17 cellular contexts compared by ENCODE assay signal in genomic region chr15:32700501-32701150, GRCh38. TPM values are rescaled to one million over a fixed set of nuclear protein-coding genes. Genes with fewer than 3 reads are reported as not detected.
A peak's percentile ranks its signal among the peaks of the same experiment; 100 is the strongest.
DNase-seq lines count a peak whose midpoint lies in the region; TF ChIP-seq lines count a peak whose summit lies in the region.
"Had no signal": no experiment of that assay in that cellular context is flagged by ENCODE, and none has a peak within 500 bp of the region (broad histone marks: within the 10 kb centered on the region; RNA-seq: fewer than 3 reads in every experiment).

No MANE protein-coding gene starts in this region.

- WGBS in hepatocyte (ENCODE audit: low lambda C conversion rate, missing lambda C conversion rate): 66% methylated on average over 14 of the region's 14 CpGs
- 60% methylated on average over 14 of the region's 14 CpGs for WGBS in prostate gland

- H3K4me3 Mint-ChIP-seq in osteocyte (ENCODE audit: unreplicated experiment): no peak overlapping the region
- H3K4me3 Mint-ChIP-seq: H9 had no signal

- intact Hi-C loops in prostate gland (cut with DNase I): no loop called here

- H3K27ac Mint-ChIP-seq in osteocyte (ENCODE audit: unreplicated experiment): no peak overlapping the region
- H3K27ac Mint-ChIP-seq: H9 had no signal

- H3K27me3 ChIP-seq in hepatocyte: peaks cover 2% of the 10 kb centered on the region
- H3K27me3 ChIP-seq in prostate gland (replicated peaks; ENCODE audit: insufficient read depth): no peaks in the 10 kb centered on the region
- H3K27me3 ChIP-seq: BLaER1 treated with 17β-estradiol and CSF1 and Interleukin-3, amounts not matched to agents 10 nM and 100 nM; SJCRH30 had no signal

- peaks cover 13% of the 10 kb centered on the region for H3K4me1 Mint-ChIP-seq in osteocyte (ENCODE audit: unreplicated experiment)

- no peaks in the 10 kb centered on the region for H4K20me1 ChIP-seq in hepatocyte (ENCODE audit: insufficient read depth, poor library complexity, severe bottlenecking)
- H4K20me1 ChIP-seq: BLaER1 treated with 17β-estradiol and CSF1 and Interleukin-3, amounts not matched to agents 10 nM and 100 nM had no signal

- H3K36me3 ChIP-seq in hepatocyte (replicated peaks; ENCODE audit: insufficient read depth, low read depth): no peaks in the 10 kb centered on the region
- no peaks in the 10 kb centered on the region for H3K36me3 ChIP-seq in prostate gland
- H3K36me3 ChIP-seq: BLaER1 treated with 17β-estradiol and CSF1 and Interleukin-3, amounts not matched to agents 10 nM and 100 nM; SJCRH30 had no signal

- H3K36me3 Mint-ChIP-seq in osteocyte (ENCODE audit: unreplicated experiment): no peaks in the 10 kb centered on the region

- H3K9me2 ChIP-seq in hepatocyte (replicated peaks; ENCODE audit: insufficient read depth): no peaks in the 10 kb centered on the region

- no peak for TF ChIP-seq POLR2A in prostate gland (IDR thresholded peaks at IDR 0.05)

- H2AFZ ChIP-seq in hepatocyte: no peak overlapping the region

- no peaks in the 10 kb centered on the region for H3K9me3 Mint-ChIP-seq in osteocyte (ENCODE audit: unreplicated experiment)
- H3K9me3 Mint-ChIP-seq: H9 had no signal

- H3K4me1 ChIP-seq in hepatocyte (ENCODE audit: insufficient read depth) (peaks cover 9% of the 10 kb centered on the region), prostate gland (replicated peaks) (no peaks in the 10 kb centered on the region)
- H3K4me1 ChIP-seq: SJCRH30 had no signal

- TF ChIP-seq CTCF in LNCaP clone FGC (IDR thresholded peaks at IDR 0.05; ENCODE audit: control insufficient read depth, extremely low read depth, insufficient read depth) (no peak), hepatocyte (IDR thresholded peaks at IDR 0.05; ENCODE audit: poor library complexity) (no peak), prostate gland (IDR thresholded peaks at IDR 0.05) (no peak), osteocyte (IDR thresholded peaks at IDR 0.05) (no peak)

- H3K4me2 ChIP-seq in hepatocyte: peak overlapping the region; percentile 4

- no peaks in the 10 kb centered on the region for H3K27me3 Mint-ChIP-seq in osteocyte (ENCODE audit: unreplicated experiment)

- no peaks in the 10 kb centered on the region for H3K79me2 ChIP-seq in hepatocyte

- DNase-seq in Daoy (ENCODE audit: low read depth) (peak; percentile 12), LNCaP clone FGC (ENCODE audit: low read depth) (peak; percentile 58), hepatocyte (ENCODE audit: low spot score) (peak; percentile 48), prostate gland (ENCODE audit: low spot score) (peak; percentile 35), osteocyte (ENCODE audit: extremely low spot score, unreplicated experiment) (no peak), OCI-M2 (lab: John Stamatoyannopoulos, UW; ENCODE audit: unreplicated experiment) (no peak), UCSD-AML1 (lab: John Stamatoyannopoulos, UW; ENCODE audit: unreplicated experiment) (no peak)
- no peak for DNase-seq in activated effector memory CD4-positive, alpha-beta T cell treated with anti-CD3 and anti-CD28 coated beads, Interleukin-2, amount 50 U/mL, for 16 hours
- DNase-seq: H9, MM.1S, NCI-H1105, NCI-H187 treated with DMSO at 0.1 percent for 48 hours, NCI-H2171, NCI-H510A, SJCRH30 had no signal

- no peak overlapping the region for H3K4me3 ChIP-seq in LNCaP clone FGC (ENCODE audit: low read depth, low read length)
- no peak overlapping the region for H3K4me3 ChIP-seq in hepatocyte
- H3K4me3 ChIP-seq in prostate gland: no peak overlapping the region
- H3K4me3 ChIP-seq: BLaER1 treated with 17β-estradiol and CSF1 and Interleukin-3, amounts not matched to agents 10 nM and 100 nM; K562; SJCRH30 had no signal

- H3K27ac ChIP-seq in hepatocyte: peak overlapping the region; percentile 81
- H3K27ac ChIP-seq in prostate gland: peak overlapping the region; percentile 36 to 61
- H3K27ac ChIP-seq: BLaER1 treated with 17β-estradiol and CSF1 and Interleukin-3, amounts not matched to agents 10 nM and 100 nM; SJCRH30 had no signal

- no peaks in the 10 kb centered on the region for H3K9me3 ChIP-seq in hepatocyte (ENCODE audit: low read depth)
- no peaks in the 10 kb centered on the region for H3K9me3 ChIP-seq in prostate gland
- H3K9me3 ChIP-seq: SJCRH30 had no signal

RNA-seq across cellular contexts. Expression of gene GREM1, which starts 17.2 kb away (rescaled TPM):
- total RNA-seq in Daoy (2014; rRNA removed; shearing (Covaris generic)): 34.4 and 35.3 TPM in 2 replicates
- total RNA-seq in hepatocyte (4.5 and 5.7 TPM in 2 replicates), prostate gland (10 to 100 TPM in 1 of 2 donors, 1 to 10 TPM in 1; 3.1 to 41.5 TPM), osteocyte (252 and 294 TPM in 2 replicates)
- 1.5 and 3.1 TPM in 2 replicates for polyA plus RNA-seq in hepatocyte

RNA-seq across cellular contexts. Expression of gene SCG5, which starts 59.1 kb away (rescaled TPM):
- 1.8 and 3.0 TPM in 2 replicates for total RNA-seq in Daoy (2014; rRNA removed; shearing (Covaris generic))
- total RNA-seq in hepatocyte: 2.0 and 5.2 TPM in 2 replicates
- polyA plus RNA-seq in hepatocyte: 3.5 and 9.8 TPM in 2 replicates
- total RNA-seq in prostate gland: 1 to 10 TPM in 1 of 2 donors, under 1 TPM in 1; 0.96 to 4.2 TPM
- 0.52 and 0.54 TPM in 2 replicates for total RNA-seq in osteocyte

Comparison
In these comparisons a context has a peak if more than half of its experiments do, and no peak if none do; other contexts are left out.
1. DNase-seq: peak in Daoy (single experiment), LNCaP clone FGC (single experiment), hepatocyte (single experiment) and prostate gland (single experiment); none in osteocyte (single experiment), OCI-M2 (single experiment), activated effector memory CD4-positive, alpha-beta T cell treated with anti-CD3 and anti-CD28 coated beads, Interleukin-2, amount 50 U/mL, for 16 hours (single experiment) and UCSD-AML1 (single experiment).